ENCODE assay signal across 14 cellular contexts in the genomic region with DNA sequence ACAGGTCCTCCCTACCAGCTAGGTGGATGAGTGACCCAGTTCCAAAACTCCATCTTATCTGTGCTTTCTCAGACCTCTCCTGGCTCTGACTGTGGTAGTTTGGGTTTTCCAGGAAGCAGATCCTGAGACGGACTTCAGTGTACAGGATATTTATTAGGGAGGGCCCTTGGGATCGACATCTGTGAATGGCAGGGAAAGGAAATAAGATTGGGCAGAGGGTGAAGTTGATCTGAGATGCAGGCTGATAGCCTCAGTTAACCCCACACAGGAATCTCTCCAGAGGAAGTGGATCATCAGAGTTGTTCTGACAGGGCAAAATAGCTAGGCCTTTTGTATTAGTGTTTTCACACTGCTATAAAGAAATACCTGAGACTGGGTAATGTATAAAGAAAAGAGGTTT. TPM values are rescaled to one million over a fixed set of nuclear protein-coding genes. Genes with fewer than 3 reads are reported as not detected.
DNase-seq lines count a peak whose midpoint lies in the region; ATAC-seq and TF ChIP-seq lines count a peak whose summit lies in the region.
"Had no signal": no experiment of that assay in that cellular context is flagged by ENCODE, and none has a peak within 500 bp of the region (broad histone marks: within the 10 kb centered on the region; RNA-seq: fewer than 3 reads in every experiment).

No MANE protein-coding gene starts in this region.

- H3K4me1 Mint-ChIP-seq in activated CD8-positive, alpha-beta memory T cell treated with anti-CD3 and anti-CD28 coated beads, Interleukin-2, amount 10 ng/mL, durations not matched to agents 7 days and 5 days, result peaks cover 46% of the 10 kb centered on the region
- H3K4me1 Mint-ChIP-seq in IgD-negative memory B cell, result peaks cover 18 to 27% (median 19%) of the 10 kb centered on the region in 3 donors
- peaks cover 44% of the 10 kb centered on the region for H3K4me1 Mint-ChIP-seq in stimulated activated effector memory CD8-positive, alpha-beta T cell treated with anti-CD3 and anti-CD28 coated beads, Interleukin-12 subunit alpha, Interleukin-12 subunit beta, amount 100 ng/mL, for 72 hours

- no peaks in the 10 kb centered on the region for H3K27me3 Mint-ChIP-seq in activated CD8-positive, alpha-beta memory T cell treated with anti-CD3 and anti-CD28 coated beads, Interleukin-2, amount 10 ng/mL, durations not matched to agents 7 days and 5 days
- no peaks in the 10 kb centered on the region for H3K27me3 Mint-ChIP-seq in IgD-negative memory B cell
- H3K27me3 Mint-ChIP-seq: CD4-positive, alpha-beta T cell had no signal

- CTCF ChIA-PET in activated CD8-positive, alpha-beta memory T cell treated with anti-CD3 and anti-CD28 coated beads, Interleukin-2, amount 10 ng/mL, durations not matched to agents 7 days and 5 days (lab: Charles Lee), result no interaction called here

- TF ChIP-seq CTCF in foreskin fibroblast (IDR thresholded peaks at IDR 0.05; ENCODE audit: low read depth, low read length), result no peak

- H3K4me3 Mint-ChIP-seq in activated CD8-positive, alpha-beta memory T cell treated with anti-CD3 and anti-CD28 coated beads, Interleukin-2, amount 10 ng/mL, durations not matched to agents 7 days and 5 days, result no peak overlapping the region
- peak overlapping the region in 1 of 4 donors; percentile 52 for H3K4me3 Mint-ChIP-seq in IgD-negative memory B cell
- H3K4me3 Mint-ChIP-seq in stimulated activated effector memory CD8-positive, alpha-beta T cell treated with anti-CD3 and anti-CD28 coated beads, Interleukin-12 subunit alpha, Interleukin-12 subunit beta, amount 100 ng/mL, for 72 hours, result no peak overlapping the region
- H3K4me3 Mint-ChIP-seq: CD4-positive, alpha-beta T cell had no signal

- no peaks in the 10 kb centered on the region for H3K9me3 Mint-ChIP-seq in activated CD8-positive, alpha-beta memory T cell treated with anti-CD3 and anti-CD28 coated beads, Interleukin-2, amount 10 ng/mL, durations not matched to agents 7 days and 5 days (ENCODE audit: low read depth)
- H3K9me3 Mint-ChIP-seq in IgD-negative memory B cell, result peaks cover 0 to 5% (median 0%) of the 10 kb centered on the region in 3 donors
- no peaks in the 10 kb centered on the region for H3K9me3 Mint-ChIP-seq in stimulated activated effector memory CD8-positive, alpha-beta T cell treated with anti-CD3 and anti-CD28 coated beads, Interleukin-12 subunit alpha, Interleukin-12 subunit beta, amount 100 ng/mL, for 72 hours
- H3K9me3 Mint-ChIP-seq: CD4-positive, alpha-beta T cell had no signal

- ATAC-seq in activated CD8-positive, alpha-beta memory T cell treated with anti-CD3 and anti-CD28 coated beads, Interleukin-2, amount 10 ng/mL, durations not matched to agents 7 days and 5 days, result no peak
- ATAC-seq in stimulated activated effector memory CD8-positive, alpha-beta T cell treated with anti-CD3 and anti-CD28 coated beads, Interleukin-12 subunit alpha, Interleukin-12 subunit beta, amount 100 ng/mL, for 72 hours, result no peak
- ATAC-seq: HCT116 had no signal

- no peak overlapping the region for H3K4me3 ChIP-seq in foreskin fibroblast (ENCODE audit: low read depth in 1 of 2, low read length in 2 of 2)
- H3K4me3 ChIP-seq: BLaER1 treated with 17β-estradiol and CSF1 and Interleukin-3, amounts not matched to agents 10 nM and 100 nM; GM23248 had no signal

- H3K27ac Mint-ChIP-seq in activated CD8-positive, alpha-beta memory T cell treated with anti-CD3 and anti-CD28 coated beads, Interleukin-2, amount 10 ng/mL, durations not matched to agents 7 days and 5 days, result no peak overlapping the region
- H3K27ac Mint-ChIP-seq in IgD-negative memory B cell, result peak overlapping the region in 2 of 3 donors; percentile 7 to 78
- peak overlapping the region; percentile 60 for H3K27ac Mint-ChIP-seq in stimulated activated effector memory CD8-positive, alpha-beta T cell treated with anti-CD3 and anti-CD28 coated beads, Interleukin-12 subunit alpha, Interleukin-12 subunit beta, amount 100 ng/mL, for 72 hours
- H3K27ac Mint-ChIP-seq: CD4-positive, alpha-beta T cell had no signal

- peaks cover 5% of the 10 kb centered on the region for H3K36me3 Mint-ChIP-seq in activated CD8-positive, alpha-beta memory T cell treated with anti-CD3 and anti-CD28 coated beads, Interleukin-2, amount 10 ng/mL, durations not matched to agents 7 days and 5 days
- H3K36me3 Mint-ChIP-seq in IgD-negative memory B cell, result no peaks in the 10 kb centered on the region
- H3K36me3 Mint-ChIP-seq in stimulated activated effector memory CD8-positive, alpha-beta T cell treated with anti-CD3 and anti-CD28 coated beads, Interleukin-12 subunit alpha, Interleukin-12 subunit beta, amount 100 ng/mL, for 72 hours, result no peaks in the 10 kb centered on the region

- DNase-seq in activated CD8-positive, alpha-beta memory T cell treated with anti-CD3 and anti-CD28 coated beads, Interleukin-2, amount 50 U/mL, for 48 hours, result peak; percentile 8
- DNase-seq in activated CD8-positive, alpha-beta memory T cell treated with anti-CD3 and anti-CD28 coated beads, Interleukin-2, amount 10 ng/mL, durations not matched to agents 7 days and 5 days, result no peak
- DNase-seq in dermis blood vessel endothelial cell (peak; percentile 55), AG08396 (ENCODE audit: low spot score) (no peak), foreskin fibroblast (no peak)
- DNase-seq in stimulated activated effector memory CD8-positive, alpha-beta T cell treated with anti-CD3 and anti-CD28 coated beads, Interleukin-12 subunit alpha, Interleukin-12 subunit beta, amount 100 ng/mL, for 72 hours (ENCODE audit: low spot score in 2 of 2), result no peak
- DNase-seq: 8988T; Calu3; CD4-positive, alpha-beta T cell; DMS 273 treated with DMSO at 0.1 percent for 48 hours; GM23248 had no signal

RNA-seq across cellular contexts. Expression of gene MAPK6, which starts 16.7 kb away (rescaled TPM):
- total RNA-seq in activated CD8-positive, alpha-beta memory T cell treated with anti-CD3 and anti-CD28 coated beads, Interleukin-2, amount 10 ng/mL, durations not matched to agents 7 days and 5 days, result 10 to 100 TPM; 44.7 to 53.0 TPM
- 5.8 TPM for polyA plus RNA-seq in IgD-negative memory B cell
- total RNA-seq in dermis blood vessel endothelial cell, result 41.5 and 59.5 TPM in 2 replicates

RNA-seq across cellular contexts. Expression of gene LEO1, which starts 30.8 kb away (rescaled TPM):
- 10 to 100 TPM; 33.4 to 34.9 TPM for total RNA-seq in activated CD8-positive, alpha-beta memory T cell treated with anti-CD3 and anti-CD28 coated beads, Interleukin-2, amount 10 ng/mL, durations not matched to agents 7 days and 5 days
- 13.4 TPM for polyA plus RNA-seq in IgD-negative memory B cell
- total RNA-seq in dermis blood vessel endothelial cell, result 38.6 and 59.1 TPM in 2 replicates

Comparison
In these comparisons a context has a peak if more than half of its experiments do, and no peak if none do; other contexts are left out.
1. DNase-seq: peak in activated CD8-positive, alpha-beta memory T cell treated with anti-CD3 and anti-CD28 coated beads, Interleukin-2, amount 50 U/mL, for 48 hours (single experiment) and dermis blood vessel endothelial cell (single experiment); none in activated CD8-positive, alpha-beta memory T cell treated with anti-CD3 and anti-CD28 coated beads, Interleukin-2, amount 10 ng/mL, durations not matched to agents 7 days and 5 days (single experiment), stimulated activated effector memory CD8-positive, alpha-beta T cell treated with anti-CD3 and anti-CD28 coated beads, Interleukin-12 subunit alpha, Interleukin-12 subunit beta, amount 100 ng/mL, for 72 hours (0 of 2), AG08396 (single experiment) and foreskin fibroblast (0 of 2).